Comparison of ENCODE assay signal across 1 cellular context in the genomic region with DNA sequence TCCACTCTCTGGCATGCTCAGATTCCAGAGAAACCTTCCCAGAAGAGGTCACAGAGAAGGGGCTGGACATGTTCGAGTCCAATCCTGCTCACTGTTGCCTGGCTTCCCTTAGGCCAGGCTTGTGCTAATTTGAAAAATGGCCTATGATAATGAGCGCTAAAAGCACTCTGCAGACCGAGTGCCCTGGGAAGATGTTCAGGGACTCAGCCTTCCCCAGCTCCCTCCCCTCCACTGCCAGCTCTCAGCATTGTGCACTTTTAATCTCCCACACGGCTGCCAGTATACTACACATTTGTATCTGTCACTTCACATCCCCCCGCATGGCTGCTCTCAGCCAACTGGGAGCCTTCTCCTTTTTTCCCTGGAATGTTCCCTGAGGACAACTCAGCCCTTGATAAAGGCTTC.
TF ChIP-seq lines count a peak whose summit lies in the region.

No MANE protein-coding gene starts in this region.

TF ChIP-seq in SK-N-SH, 30 proteins besides CTCF, POLR2A, EP300 and RAD21:
- TF ChIP-seq SIN3A (IDR thresholded peaks at IDR 0.05; ENCODE audit: borderline replicate concordance, low read depth, low read length) (no peak), TEAD4 (IDR thresholded peaks at IDR 0.05; ENCODE audit: borderline replicate concordance, insufficient read depth) (no peak), CHD2 (IDR thresholded peaks at IDR 0.05; ENCODE audit: low read length, partially characterized antibody) (peak; percentile 78), EZH2phosphoT487 (IDR thresholded peaks at IDR 0.05; ENCODE audit: borderline replicate concordance, low read depth) (no peak), MEF2A (IDR thresholded peaks at IDR 0.05; ENCODE audit: borderline replicate concordance, low read depth) (no peak), POLR2AphosphoS5 (IDR thresholded peaks at IDR 0.05; ENCODE audit: low read depth, low read length) (no peak), GATA2 (CRISPR knock-in tag; IDR thresholded peaks at IDR 0.05) (peak; percentile 69), GABPA (IDR thresholded peaks at IDR 0.05; ENCODE audit: low read depth) (no peak), NFIC (IDR thresholded peaks at IDR 0.05; ENCODE audit: borderline replicate concordance) (no peak), FOXJ3 (CRISPR knock-in tag; IDR thresholded peaks at IDR 0.05) (peak; percentile 81), MXI1 (IDR thresholded peaks at IDR 0.05; ENCODE audit: low read depth, low read length) (peak; percentile 88), RCOR1 (IDR thresholded peaks at IDR 0.05; ENCODE audit: low read length) (peak; percentile 94)
- TF ChIP-seq, protein P1, sequence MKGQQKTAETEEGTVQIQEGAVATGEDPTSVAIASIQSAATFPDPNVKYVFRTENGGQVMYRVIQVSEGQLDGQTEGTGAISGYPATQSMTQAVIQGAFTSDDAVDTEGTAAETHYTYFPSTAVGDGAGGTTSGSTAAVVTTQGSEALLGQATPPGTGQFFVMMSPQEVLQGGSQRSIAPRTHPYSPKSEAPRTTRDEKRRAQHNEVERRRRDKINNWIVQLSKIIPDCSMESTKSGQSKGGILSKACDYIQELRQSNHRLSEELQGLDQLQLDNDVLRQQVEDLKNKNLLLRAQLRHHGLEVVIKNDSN (IDR thresholded peaks at IDR 0.05; ENCODE audit: borderline replicate concordance, low read depth) = no peak
- TF ChIP-seq, protein P2, sequence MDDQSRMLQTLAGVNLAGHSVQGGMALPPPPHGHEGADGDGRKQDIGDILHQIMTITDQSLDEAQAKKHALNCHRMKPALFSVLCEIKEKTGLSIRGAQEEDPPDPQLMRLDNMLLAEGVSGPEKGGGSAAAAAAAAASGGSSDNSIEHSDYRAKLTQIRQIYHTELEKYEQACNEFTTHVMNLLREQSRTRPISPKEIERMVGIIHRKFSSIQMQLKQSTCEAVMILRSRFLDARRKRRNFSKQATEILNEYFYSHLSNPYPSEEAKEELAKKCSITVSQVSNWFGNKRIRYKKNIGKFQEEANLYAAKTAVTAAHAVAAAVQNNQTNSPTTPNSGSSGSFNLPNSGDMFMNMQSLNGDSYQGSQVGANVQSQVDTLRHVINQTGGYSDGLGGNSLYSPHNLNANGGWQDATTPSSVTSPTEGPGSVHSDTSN (IDR thresholded peaks at IDR 0.05) = no peak
